In genomic region chr17:39385040-39385439, GRCh38 we compare ENCODE assay signal across 20 cellular contexts. TPM values are rescaled to one million over a fixed set of nuclear protein-coding genes. Genes with fewer than 3 reads are reported as not detected.
DNase-seq lines count a peak whose midpoint lies in the region; ATAC-seq, FAIRE-seq and TF ChIP-seq lines count a peak whose summit lies in the region.
"Had no signal": no experiment of that assay in that cellular context is flagged by ENCODE, and none has a peak within 500 bp of the region (broad histone marks: within the 10 kb centered on the region; RNA-seq: fewer than 3 reads in every experiment).

No MANE protein-coding gene starts in this region.

- ATAC-seq in HepG2 (no peak), right lobe of liver (no peak), K562 (no peak)
- ATAC-seq: A549; CD8-positive, alpha-beta T cell; GM12878 had no signal

- TF ChIP-seq RAD21 in HepG2 (CRISPR knock-in tag; IDR thresholded peaks at IDR 0.05) (no peak), K562 (CRISPR knock-in tag; conservative IDR thresholded peaks at IDR 0.05 in 1 of 2, IDR thresholded peaks at IDR 0.05 in 1 of 2) (no peak)

- 96% methylated on average over 6 of the region's 6 CpGs for WGBS in HepG2 (ENCODE audit: low lambda C conversion rate)
- 100% methylated on average over 3 of the region's 6 CpGs for WGBS in right lobe of liver (ENCODE audit: insufficient coverage, low coverage, low lambda C conversion rate, missing lambda C conversion rate)
- 92% methylated on average over 6 of the region's 6 CpGs for WGBS in K562 (ENCODE audit: insufficient coverage, low coverage, missing lambda C conversion rate)

- TF ChIP-seq EP300 in HepG2 (IDR thresholded peaks at IDR 0.05; ENCODE audit: low read depth in 2 of 2, low read length in 2 of 2) (no peak), HepG2 (CRISPR knock-in tag; IDR thresholded peaks at IDR 0.05; ENCODE audit: borderline replicate concordance) (no peak), K562 (IDR thresholded peaks at IDR 0.05; ENCODE audit: low read length) (no peak)

- CTCF ChIA-PET in HepG2 (lab: Yijun Ruan, JAX; ENCODE audit: low intra/inter-chr PET ratio, low total read pairs) (no interaction called here), K562 (lab: Yijun Ruan, JAX; ENCODE audit: low intra/inter-chr PET ratio) (no interaction called here)

- POLR2A ChIA-PET in HepG2 (lab: Yijun Ruan, JAX), result no interaction called here
- POLR2A ChIA-PET in K562 (lab: Yijun Ruan, JAX), result interaction anchor here (0.6 to 2.6 kb wide), 2 partner anchors 8 to 16 kb away, joined by 3 to 14 read pairs; partner anchors contain the start of gene FBXL20

- BruUV-seq in HepG2 (replicated peaks; lab: Mats Ljungman, UMichigan) (no TSS peak), K562 (replicated peaks; lab: Mats Ljungman, UMichigan) (no TSS peak)

- no peaks in the 10 kb centered on the region for H3K4me1 ChIP-seq in HepG2 (ENCODE audit: insufficient read depth, low read length)
- H3K4me1 ChIP-seq in right lobe of liver, result no peaks in the 10 kb centered on the region
- H3K4me1 ChIP-seq in K562 (replicated peaks in 1 of 2; ENCODE audit: control insufficient read depth in 2 of 2, insufficient read depth in 2 of 2, low read length in 2 of 2), result no peaks in the 10 kb centered on the region; a peak in 2 of 5 replicates
- H3K4me1 ChIP-seq: A549; BLaER1 treated with 17β-estradiol and CSF1 and Interleukin-3, amounts not matched to agents 10 nM and 100 nM; Caco-2 had no signal

- in situ Hi-C loops in HepG2 (cut with HindIII; ENCODE audit: extremely low pct_ligation_motif_present, low pct_unique_long_range_greater_than_20kb) (no loop called here), K562 (cut with MboI) (no loop called here)

- H3K4me3 ChIP-seq in HepG2 (replicated peaks in 1 of 3; ENCODE audit: insufficient read depth in 1 of 3, low read depth in 2 of 3, low read length in 3 of 3), result no peak overlapping the region
- H3K4me3 ChIP-seq in right lobe of liver, result no peak overlapping the region
- no peak overlapping the region for H3K4me3 ChIP-seq in K562
- H3K4me3 ChIP-seq: A549; BLaER1 treated with 17β-estradiol and CSF1 and Interleukin-3, amounts not matched to agents 10 nM and 100 nM; GM12878 had no signal

- no peak for FAIRE-seq in HepG2 (lab: Jason Lieb, UNC)
- no peak for FAIRE-seq in K562 (lab: Jason Lieb, UNC)
- FAIRE-seq: A549, D721Med, GM12878, GM12892, GM18507 had no signal

- DNase-seq in HepG2 (ENCODE audit: low spot score) (no peak), right lobe of liver (no peak), K562 (ENCODE audit: extremely low read depth in 1 of 4, low spot score in 3 of 4) (no peak), EL (no peak), SIG-M5 (lab: John Stamatoyannopoulos, UW) (no peak)
- DNase-seq: AML-193; Caco-2; Calu3; CD4-positive, alpha-beta T cell; CD8-positive, alpha-beta T cell; DMS79 treated with DMSO at 0.1 percent for 48 hours; GDM1 had no signal

- peaks cover 2% of the 10 kb centered on the region for H3K79me2 ChIP-seq in HepG2 (ENCODE audit: insufficient read depth, low read length)
- peaks cover 12% of the 10 kb centered on the region; the same call in 2 of the 3 replicates for H3K79me2 ChIP-seq in K562 (ENCODE audit: control insufficient read depth, insufficient read depth, low read length)

- no peak for TF ChIP-seq CTCF in HepG2 (CRISPR knock-in tag; IDR thresholded peaks at IDR 0.05)
- no peak for TF ChIP-seq CTCF in right lobe of liver (IDR thresholded peaks at IDR 0.05)
- no peak for TF ChIP-seq CTCF in K562 (IDR thresholded peaks at IDR 0.05 in 2 of 3, conservative IDR thresholded peaks at IDR 0.05 in 1 of 3; ENCODE audit: insufficient read depth in 2 of 3, low read depth in 1 of 3, low read length in 3 of 3)

- no peaks in the 10 kb centered on the region for H3K9me1 ChIP-seq in K562 (ENCODE audit: control insufficient read depth, insufficient read depth, low read length)

- TF ChIP-seq POLR2A in HepG2 (IDR thresholded peaks at IDR 0.05; ENCODE audit: insufficient read depth in 1 of 2, low read depth in 2 of 2, low read length in 2 of 2) (no peak), right lobe of liver (IDR thresholded peaks at IDR 0.05) (no peak), K562 (conservative IDR thresholded peaks at IDR 0.05) (no peak)

- H4K20me1 ChIP-seq in HepG2 (ENCODE audit: insufficient read depth, low read length), result no peaks in the 10 kb centered on the region; the same call in 1 of the 2 replicates
- H4K20me1 ChIP-seq in K562 (replicated peaks; ENCODE audit: control insufficient read depth, insufficient read depth, low read length), result no peaks in the 10 kb centered on the region

- H3K9me3 ChIP-seq in HepG2 (ENCODE audit: low read length) (no peaks in the 10 kb centered on the region), right lobe of liver (no peaks in the 10 kb centered on the region), K562 (replicated peaks; ENCODE audit: control insufficient read depth, insufficient read depth, low read depth, low read length) (no peaks in the 10 kb centered on the region)
- H3K9me3 ChIP-seq: A549; BLaER1 treated with 17β-estradiol and CSF1 and Interleukin-3, amounts not matched to agents 10 nM and 100 nM; Caco-2 had no signal

- H2AFZ ChIP-seq in HepG2 (ENCODE audit: low read length) (no peak overlapping the region), K562 (ENCODE audit: low read depth, low read length) (no peak overlapping the region)

- H3K27me3 ChIP-seq in HepG2 (ENCODE audit: control insufficient read depth in 1 of 2, insufficient read depth in 2 of 2, low read length in 2 of 2) (no peaks in the 10 kb centered on the region), right lobe of liver (no peaks in the 10 kb centered on the region), K562 (ENCODE audit: control insufficient read depth in 2 of 2, insufficient read depth in 2 of 2, low read length in 2 of 2) (no peaks in the 10 kb centered on the region)
- H3K27me3 ChIP-seq: BLaER1 treated with 17β-estradiol and CSF1 and Interleukin-3, amounts not matched to agents 10 nM and 100 nM had no signal

- H3K9ac ChIP-seq in HepG2 (ENCODE audit: insufficient read depth, low read depth, low read length) (no peak overlapping the region), K562 (ENCODE audit: insufficient read depth in 1 of 2, low read depth in 2 of 2, low read length in 2 of 2) (no peak overlapping the region)
- H3K9ac ChIP-seq: BLaER1 treated with 17β-estradiol and CSF1 and Interleukin-3, amounts not matched to agents 10 nM and 100 nM had no signal

- H3K36me3 ChIP-seq in HepG2 (replicated peaks in 1 of 2; ENCODE audit: control insufficient read depth in 1 of 2, insufficient read depth in 2 of 2, low read length in 2 of 2) (no peaks in the 10 kb centered on the region), right lobe of liver (peaks cover 0 to 12% (median under 1%) of the 10 kb centered on the region in 4 donors), K562 (ENCODE audit: control insufficient read depth, insufficient read depth, low read length) (0 out of 3 replicates have a peak, but pooled peaks cover 3% of the 10 kb centered on the region)

- H3K4me2 ChIP-seq in HepG2 (ENCODE audit: low read depth, low read length), result no peak overlapping the region
- no peak overlapping the region for H3K4me2 ChIP-seq in K562 (ENCODE audit: insufficient read depth, low read length)
- H3K4me2 ChIP-seq: A549; BLaER1 treated with 17β-estradiol and CSF1 and Interleukin-3, amounts not matched to agents 10 nM and 100 nM had no signal

- intact Hi-C loops in HepG2 (cut with micrococcal nuclease; ENCODE audit: unreplicated experiment) (no loop called here), right lobe of liver (cut with DNase I) (no loop called here), K562 (cut with micrococcal nuclease) (no loop called here)

- H3K27ac ChIP-seq in HepG2 (ENCODE audit: extremely low read length, insufficient read depth, low read length), result no peak overlapping the region
- H3K27ac ChIP-seq in right lobe of liver, result no peak overlapping the region
- H3K27ac ChIP-seq in K562 (ENCODE audit: extremely low read depth, low read depth, low read length), result no peak overlapping the region; the same call in 2 of the 3 replicates
- H3K27ac ChIP-seq: 22Rv1; A549; BLaER1 treated with 17β-estradiol and CSF1 and Interleukin-3, amounts not matched to agents 10 nM and 100 nM; C4-2B had no signal

RNA-seq across cellular contexts. Expression of gene FBXL20, which starts 16.4 kb away (rescaled TPM):
- total RNA-seq in HepG2 (2016; rRNA removed; fragmentation: Illumina TruSeq; extraction: Trizol), result 10.2 and 10.6 TPM in 2 replicates
- total RNA-seq in HepG2 (2016; cell fraction: cytosol; rRNA removed; fragmentation: Illumina TruSeq; extraction: Trizol; ENCODE audit: low read depth), result 4.1 and 5.1 TPM in 2 replicates
- 9.3 and 10.2 TPM in 2 replicates for total RNA-seq in HepG2 (2016; cell fraction: insoluble cytoplasmic fraction; rRNA removed; fragmentation: Illumina TruSeq; extraction: Trizol)
- 10.7 and 11.6 TPM in 2 replicates for total RNA-seq in HepG2 (2016; cell fraction: membrane; rRNA removed; fragmentation: Illumina TruSeq; extraction: Trizol)
- total RNA-seq in HepG2 (2016; cell fraction: nucleus; rRNA removed; fragmentation: Illumina TruSeq; extraction: Trizol), result 10.7 and 11.2 TPM in 2 replicates
- polyA plus RNA-seq in HepG2 (2011; rRNA removed), result 8.6 and 10.3 TPM in 2 replicates
- 4.0 and 5.6 TPM in 2 replicates for polyA plus RNA-seq in HepG2 (2011; cell fraction: cytosol; rRNA removed)
- 8.7 and 9.9 TPM in 2 replicates for polyA plus RNA-seq in HepG2 (2011; cell fraction: nucleus; rRNA removed)
- 6.3 and 7.0 TPM in 2 replicates for polyA plus RNA-seq in HepG2 (2012)
- polyA plus RNA-seq in HepG2 (2016; cell fraction: cytosol; fragmentation: Illumina TruSeq; extraction: Trizol; ENCODE audit: low read depth), result 3.3 and 4.2 TPM in 2 replicates
- 7.4 and 8.3 TPM in 2 replicates for polyA plus RNA-seq in HepG2 (2016; cell fraction: insoluble cytoplasmic fraction; fragmentation: Illumina TruSeq; extraction: Trizol; ENCODE audit: low read depth)
- polyA plus RNA-seq in HepG2 (2016; cell fraction: membrane; fragmentation: Illumina TruSeq; extraction: Trizol; ENCODE audit: low read depth), result 8.4 and 10.3 TPM in 2 replicates
- polyA plus RNA-seq in HepG2 (2016; cell fraction: nucleus; fragmentation: Illumina TruSeq; extraction: Trizol; ENCODE audit: insufficient read depth, low read depth), result 12.9 and 13.2 TPM in 2 replicates
- polyA minus RNA-seq in HepG2 (2011; rRNA and poly(A)+ RNA removed; ENCODE audit: low replicate concordance), result 12.6 and 13.8 TPM in 2 replicates
- polyA minus RNA-seq in HepG2 (2011; cell fraction: cytosol; rRNA and poly(A)+ RNA removed), result 7.7 and 10.4 TPM in 2 replicates
- 11.8 and 12.8 TPM in 2 replicates for polyA minus RNA-seq in HepG2 (2011; cell fraction: nucleus; rRNA and poly(A)+ RNA removed)
- 1 to 10 TPM; 6.0 to 9.8 (median 8.5) TPM for total RNA-seq in right lobe of liver
- 21.3 and 41.9 TPM in 2 replicates for total RNA-seq in K562 (2011; cell fraction: chromatin; rRNA removed; ENCODE audit: low replicate concordance)
- 11.3 and 12.9 TPM in 2 replicates for total RNA-seq in K562 (2011; cell fraction: nucleolus; rRNA removed)
- 24.6 and 38.2 TPM in 2 replicates for total RNA-seq in K562 (2011; cell fraction: nucleoplasm; rRNA removed)
- 5.1 and 6.9 TPM in 2 replicates for total RNA-seq in K562 (2014; rRNA removed)
- total RNA-seq in K562 (2014; rRNA removed; fragmentation: Illumina TruSeq; extraction: Trizol), result 8.6 and 11.7 TPM in 2 replicates
- 5.6 and 6.3 TPM in 2 replicates for total RNA-seq in K562 (2015; rRNA removed; fragmentation: Illumina TruSeq; extraction: Trizol)
- 13.6 and 15.1 TPM in 2 replicates for total RNA-seq in K562 (2021)
- polyA plus RNA-seq in K562 (2011; rRNA removed), result 9.4 and 10.4 TPM in 2 replicates
- polyA plus RNA-seq in K562 (2011; cell fraction: cytosol; rRNA removed), result 7.3 and 7.9 TPM in 2 replicates
- 9.1 and 10.9 TPM in 2 replicates for polyA plus RNA-seq in K562 (2011; cell fraction: nucleus; rRNA removed)
- 4.6 and 6.6 TPM in 2 replicates for polyA plus RNA-seq in K562 (2012)
- 6.2 and 6.3 TPM in 2 replicates for polyA plus RNA-seq in K562 (2014; fragmentation: Illumina TruSeq; extraction: Trizol)
- polyA plus RNA-seq in K562 (2014; fragmentation: Nextera tagmentation; extraction: Ambion mirVana), result 1 to 10 TPM; 1.8 to 3.0 TPM
- polyA plus RNA-seq in K562 (2014; rRNA removed), result 4.5 and 4.7 TPM in 2 replicates
- 18.0 and 22.0 TPM in 2 replicates for polyA minus RNA-seq in K562 (2011; rRNA and poly(A)+ RNA removed)
- polyA minus RNA-seq in K562 (2011; cell fraction: cytosol; rRNA and poly(A)+ RNA removed), result 10.3 and 10.8 TPM in 2 replicates
- polyA minus RNA-seq in K562 (2011; cell fraction: nucleus; rRNA and poly(A)+ RNA removed), result 3.2 and 5.2 TPM in 2 replicates

Comparison
In these comparisons a context has a peak if more than half of its experiments do, and no peak if none do; other contexts are left out.
1. Of the 241 proteins assayed by ChIP-seq in both HepG2 and K562: peak only in HepG2: none; only in K562: none; in both: ZBTB33 and ZNF121; in neither: 239.